ENCODE assay signal across 16 cellular contexts in the genomic region with DNA sequence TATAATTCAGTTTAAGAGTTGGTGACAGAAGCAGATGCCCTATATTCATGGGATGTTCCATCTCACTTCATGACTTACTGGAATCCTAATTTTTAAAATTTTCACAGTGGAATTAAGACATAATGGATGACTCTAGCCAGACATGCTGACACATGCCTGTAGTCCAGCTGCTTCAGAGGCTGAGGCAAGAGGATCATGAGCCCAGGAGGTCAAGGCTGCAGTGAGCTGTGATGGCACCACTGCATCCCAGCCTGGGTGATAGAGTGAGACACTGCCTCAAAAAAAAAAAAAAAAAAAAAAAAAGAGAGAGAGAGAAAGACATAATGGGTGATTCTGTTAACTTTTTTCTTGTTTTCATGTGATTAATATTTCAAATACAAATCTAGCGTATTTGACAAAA.
DNase-seq lines count a peak whose midpoint lies in the region; ATAC-seq and TF ChIP-seq lines count a peak whose summit lies in the region.
"Had no signal": no experiment of that assay in that cellular context is flagged by ENCODE, and none has a peak within 500 bp of the region (broad histone marks: within the 10 kb centered on the region; RNA-seq: fewer than 3 reads in every experiment).

No MANE protein-coding gene starts in this region.

- H3K27me3 ChIP-seq in heart right ventricle (no peaks in the 10 kb centered on the region), psoas muscle (ENCODE audit: insufficient read depth in 3 of 3, low read length in 2 of 3) (no peaks in the 10 kb centered on the region), vagina (no peaks in the 10 kb centered on the region)

- TF ChIP-seq POLR2A in vagina (IDR thresholded peaks at IDR 0.05), result no peak

- H3K36me3 ChIP-seq in heart right ventricle, result peaks cover 0 to 93% (median 19%) of the 10 kb centered on the region in 9 donors
- peaks cover 3 to 87% of the 10 kb centered on the region in 2 donors for H3K36me3 ChIP-seq in psoas muscle (ENCODE audit: insufficient read depth in 1 of 2, low read depth in 1 of 2)
- H3K36me3 ChIP-seq in vagina, result peaks cover 0 to 44% of the 10 kb centered on the region in 2 donors

- H3K4me3 ChIP-seq in heart right ventricle (no peak overlapping the region), fibroblast of mammary gland (ENCODE audit: control insufficient read depth, low read depth, low read length) (no peak overlapping the region), psoas muscle (no peak overlapping the region), vagina (no peak overlapping the region)

- H3K4me1 ChIP-seq in heart right ventricle (peaks cover 13 to 98% (median 54%) of the 10 kb centered on the region in 9 donors), psoas muscle (peaks cover 17% of the 10 kb centered on the region), vagina (peaks cover 38% of the 10 kb centered on the region)

- ATAC-seq in heart right ventricle, result peak in 1 of 8 donors; percentile 16
- ATAC-seq in Right ventricle myocardium inferior, result no peak
- ATAC-seq in psoas muscle, result peak in 2 of 4 donors; percentile 35 to 37
- ATAC-seq in GM21423 (IDR thresholded peaks at IDR 0.05; ENCODE audit: unreplicated experiment), result no peak
- no peak for ATAC-seq in GM21529 (IDR thresholded peaks at IDR 0.05; ENCODE audit: unreplicated experiment)

- H3K9me3 ChIP-seq in heart right ventricle (no peaks in the 10 kb centered on the region), psoas muscle (no peaks in the 10 kb centered on the region), vagina (no peaks in the 10 kb centered on the region)
- H3K9me3 ChIP-seq: Caco-2 had no signal

- intact Hi-C loops in heart right ventricle (cut with DNase I) (loop anchor here in 1 of 10 donors (5.0 kb wide), 1 partner anchor 44 kb away; no protein-coding TSS in a partner anchor), Right ventricle myocardium inferior (cut with DNase I) (no loop called here), psoas muscle (cut with DNase I) (loop anchor here in 1 of 2 donors (10.0 kb wide), 1 partner anchor 176 kb away; no protein-coding TSS in a partner anchor), vagina (cut with DNase I) (no loop called here)

- H3K27ac ChIP-seq in heart right ventricle, result peak overlapping the region in 9 of 10 donors; percentile 0 to 89 (median 71)
- H3K27ac ChIP-seq in psoas muscle, result peak overlapping the region; percentile 46
- H3K27ac ChIP-seq in vagina, result peak overlapping the region; percentile 17

- WGBS in heart right ventricle, 2 donors, result 57 to 76% methylated on average over 1 of the region's 1 CpG
- 79 to 89% (median 82%) methylated on average over 1 of the region's 1 CpG for WGBS in psoas muscle, 3 donors

- no peak for DNase-seq in heart right ventricle
- no peak for DNase-seq in Right ventricle myocardium inferior (ENCODE audit: missing footprints)
- peak; percentile 42 for DNase-seq in fibroblast of mammary gland (ENCODE audit: low read depth)
- no peak for DNase-seq in psoas muscle
- no peak for DNase-seq in vagina (ENCODE audit: extremely low spot score in 2 of 2)
- no peak for DNase-seq in activated CD4-positive, alpha-beta T cell treated with anti-CD3 and anti-CD28 coated beads for 48 hours
- DNase-seq: activated CD4-positive, CD25-positive, alpha-beta regulatory T cell treated with anti-CD3 and anti-CD28 coated beads, Interleukin-2, amount 50 U/mL, for 72 hours; activated T-cell treated with anti-CD3 and anti-CD28 coated beads, Interleukin-2, amount 50 U/mL, for 1 hour; Caco-2; GF-D8; NCI-H187; NCI-H748 treated with DMSO at 0.1 percent for 48 hours; RPMI8226; stimulated activated CD4-positive, alpha-beta T cell treated with anti-CD3 and anti-CD28 coated beads, Interleukin-15, amount 100 ng/mL, for 24 hours had no signal

- TF ChIP-seq CTCF in heart right ventricle (IDR thresholded peaks at IDR 0.05) (no peak), fibroblast of mammary gland (conservative IDR thresholded peaks at IDR 0.05; ENCODE audit: control insufficient read depth, insufficient read depth, low read depth, low read length) (no peak), psoas muscle (IDR thresholded peaks at IDR 0.05) (no peak), vagina (IDR thresholded peaks at IDR 0.05) (no peak)

Comparison
In these comparisons a context has a peak if more than half of its experiments do, and no peak if none do; other contexts are left out.
1. H3K27ac ChIP-seq: peak in every context shown above with its lines; median percentile 71 in heart right ventricle; 46 in psoas muscle; 17 in vagina.